ENCODE assay signal across 22 cellular contexts in the genomic region with DNA sequence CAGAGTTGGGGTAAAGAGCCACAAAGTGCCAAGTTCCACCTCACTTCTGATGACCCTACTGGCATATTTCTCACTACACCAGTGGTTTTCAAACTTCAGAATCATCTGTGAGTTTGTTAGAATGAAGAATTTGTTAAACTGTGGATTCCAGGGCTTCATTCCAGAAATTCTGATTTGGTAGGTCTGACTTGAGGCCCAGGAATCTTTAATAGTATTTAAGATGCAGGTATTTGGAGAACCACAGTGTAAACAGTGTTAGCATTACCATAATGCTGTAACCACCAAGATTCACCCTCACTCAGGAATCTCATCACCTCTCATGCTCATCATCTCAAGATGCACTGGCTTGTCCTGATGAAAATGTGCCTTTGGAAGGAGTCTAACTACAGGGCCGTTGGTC. TPM values are rescaled to one million over a fixed set of nuclear protein-coding genes. Genes with fewer than 3 reads are reported as not detected.
DNase-seq lines count a peak whose midpoint lies in the region; ATAC-seq and TF ChIP-seq lines count a peak whose summit lies in the region.
"Had no signal": no experiment of that assay in that cellular context is flagged by ENCODE, and none has a peak within 500 bp of the region (broad histone marks: within the 10 kb centered on the region; RNA-seq: fewer than 3 reads in every experiment).

No MANE protein-coding gene starts in this region.

- dilution Hi-C loops in IMR-90 (cut with HindIII; ENCODE audit: low sequenced_read_pairs, unreplicated experiment), result no loop called here

- H3K27me3 ChIP-seq in IMR-90 (ENCODE audit: control insufficient read depth, insufficient read depth, low read length), result no peaks in the 10 kb centered on the region
- no peaks in the 10 kb centered on the region for H3K27me3 ChIP-seq in mesendoderm (ENCODE audit: insufficient read depth, low read length, poor library complexity)
- no peaks in the 10 kb centered on the region for H3K27me3 ChIP-seq in uterus
- H3K27me3 ChIP-seq: MG63 had no signal

- H2BK15ac ChIP-seq in IMR-90 (ENCODE audit: low read depth, low read length) (no peak overlapping the region), mesendoderm (replicated peaks; ENCODE audit: low read depth) (no peak overlapping the region)

- H2BK120ac ChIP-seq in IMR-90 (ENCODE audit: low read depth, low read length) (no peak overlapping the region), mesendoderm (ENCODE audit: low read depth, low read length) (no peak overlapping the region)

- H4K20me1 ChIP-seq in IMR-90 (ENCODE audit: insufficient read depth, low read length), result no peaks in the 10 kb centered on the region

- H3K27ac ChIP-seq in IMR-90 (ENCODE audit: insufficient read depth, low read length) (no peak overlapping the region), mesendoderm (ENCODE audit: low read depth, low read length) (no peak overlapping the region), uterus (no peak overlapping the region)
- H3K27ac ChIP-seq: HL-60 had no signal

- POLR2A ChIA-PET in IMR-90 (lab: Charles Lee; ENCODE audit: unreplicated experiment), result no interaction called here

- no peak overlapping the region; the same call in 1 of the 2 replicates for H2AK5ac ChIP-seq in IMR-90 (ENCODE audit: low read depth, low read length)
- no peak overlapping the region for H2AK5ac ChIP-seq in mesendoderm (ENCODE audit: low read length)

- peak overlapping the region; percentile 27; the same call in 1 of the 2 replicates for H2BK20ac ChIP-seq in IMR-90 (ENCODE audit: low read depth, low read length)

- H3K79me2 ChIP-seq in mesendoderm (ENCODE audit: control insufficient read depth, insufficient read depth, low read length), result no peaks in the 10 kb centered on the region

- intact Hi-C loops in IMR-90 (cut with micrococcal nuclease) (no loop called here), uterus (cut with DNase I; ENCODE audit: low total_unique reads) (no loop called here)

- H3K4ac ChIP-seq in IMR-90 (ENCODE audit: low read depth, low read length), result no peak overlapping the region
- H3K4ac ChIP-seq in mesendoderm (ENCODE audit: low read depth, low read length), result no peak overlapping the region

- CTCF ChIA-PET in IMR-90 (lab: Yijun Ruan, JAX), result no interaction called here

- H2AFZ ChIP-seq in IMR-90 (replicated peaks; ENCODE audit: low read length, poor library complexity), result peak overlapping the region; percentile 33

- H3K4me3 ChIP-seq in AG10803 (ENCODE audit: low read length) (no peak overlapping the region), IMR-90 (ENCODE audit: insufficient read depth, low read depth, low read length) (no peak overlapping the region), astrocyte of the spinal cord (ENCODE audit: low read depth, low read length) (no peak overlapping the region), mesendoderm (ENCODE audit: low read length) (no peak overlapping the region), uterus (no peak overlapping the region)
- H3K4me3 ChIP-seq: GM12878, HAP-1, MG63 had no signal

- H3K56ac ChIP-seq in IMR-90 (ENCODE audit: extremely low read depth, insufficient read depth, low read length) (no peak overlapping the region), mesendoderm (ENCODE audit: low read length) (no peak overlapping the region)

- H4K8ac ChIP-seq in IMR-90 (ENCODE audit: low read depth in 2 of 2, low read length in 2 of 2), result 0 out of 4 replicates have a peak overlapping the region, but pooled peaks of 1 of the 2 experiments have one; percentile 19
- H4K8ac ChIP-seq in mesendoderm (ENCODE audit: low read depth, low read length), result no peak overlapping the region

- H4K5ac ChIP-seq in IMR-90 (ENCODE audit: low read depth, low read length), result no peak overlapping the region
- H4K5ac ChIP-seq in mesendoderm (ENCODE audit: low read length), result no peak overlapping the region

- H3K9ac ChIP-seq in IMR-90 (ENCODE audit: low read depth, low read length) (no peak overlapping the region), mesendoderm (ENCODE audit: low read length) (no peak overlapping the region)

- H3K18ac ChIP-seq in IMR-90 (ENCODE audit: low read depth, low read length) (peak overlapping the region; percentile 56; the same call in 1 of the 2 replicates), mesendoderm (ENCODE audit: low read length) (no peak overlapping the region)

- TF ChIP-seq CTCF in AG10803 (conservative IDR thresholded peaks at IDR 0.05; ENCODE audit: low read length) (no peak), IMR-90 (conservative IDR thresholded peaks at IDR 0.05; ENCODE audit: low read depth, low read length) (no peak), astrocyte of the spinal cord (IDR thresholded peaks at IDR 0.05; ENCODE audit: low read depth, low read length) (no peak), uterus (IDR thresholded peaks at IDR 0.05) (no peak)

- peaks cover 3% of the 10 kb centered on the region; the same call in 1 of the 2 replicates for H3K9me1 ChIP-seq in IMR-90 (ENCODE audit: insufficient read depth, low read length)

- peak; percentile 58 for DNase-seq in AG10803 (ENCODE audit: low read depth)
- peak; percentile 63 for DNase-seq in IMR-90
- DNase-seq in astrocyte of the spinal cord (ENCODE audit: low read depth, low spot score), result peak; percentile 60
- peak; percentile 63 for DNase-seq in mesendoderm
- no peak for DNase-seq in uterus
- no peak for DNase-seq in HT-29 (ENCODE audit: low spot score)
- DNase-seq in NCI-H446 treated with DMSO at 0.1 percent for 48 hours (lab: John Stamatoyannopoulos, UW), result no peak
- DNase-seq: COR-L47, DMS 273 treated with DMSO at 0.1 percent for 48 hours, DND-41, GDM1, Karpas-422, MG63, NCI-H1048, NCI-H1436, NCI-H1930, NCI-H345, NCI-H526 had no signal

- H3K4me2 ChIP-seq in IMR-90 (ENCODE audit: low read depth, low read length) (no peak overlapping the region), mesendoderm (ENCODE audit: low read length) (no peak overlapping the region)

- no TSS peak for BruUV-seq in IMR-90 (replicated peaks; lab: Mats Ljungman, UMichigan)

- H3K79me1 ChIP-seq in IMR-90 (ENCODE audit: low read depth in 1 of 2, low read length in 2 of 2) (no peaks in the 10 kb centered on the region), mesendoderm (ENCODE audit: low read length) (no peaks in the 10 kb centered on the region)

- in situ Hi-C loops in IMR-90 (cut with MboI; ENCODE audit: low sequenced_read_pairs), result no loop called here
- in situ Hi-C loops in astrocyte of the spinal cord (cut with HindIII; ENCODE audit: low sequenced_read_pairs), result no loop called here

- no peak overlapping the region for H3K14ac ChIP-seq in IMR-90 (replicated peaks; ENCODE audit: low read depth, low read length)

- H3K4me1 ChIP-seq in IMR-90 (ENCODE audit: control insufficient read depth, insufficient read depth, low read length) (peaks cover 4% of the 10 kb centered on the region; the same call in 1 of the 2 replicates), mesendoderm (ENCODE audit: control insufficient read depth, low read depth, low read length) (no peaks in the 10 kb centered on the region), uterus (no peaks in the 10 kb centered on the region)

- no peak overlapping the region for H2AK9ac ChIP-seq in IMR-90 (replicated peaks; ENCODE audit: low read depth, low read length, poor library complexity)

- WGBS in IMR-90 (ENCODE audit: extremely low coverage in 2 of 2, insufficient read length in 1 of 2), 2 experiments, result no CpG with 5 or more reads among the region's 1 CpG
- no CpG with 5 or more reads among the region's 1 CpG for WGBS in mesendoderm (ENCODE audit: extremely low coverage, insufficient coverage, low lambda C conversion rate)

- TF ChIP-seq POLR2A in IMR-90 (IDR thresholded peaks at IDR 0.05; ENCODE audit: low read depth, low read length), result no peak
- TF ChIP-seq POLR2A in uterus (IDR thresholded peaks at IDR 0.05), result no peak

- H3K23ac ChIP-seq in IMR-90 (ENCODE audit: low read depth, low read length), result no peak overlapping the region
- H3K23ac ChIP-seq in mesendoderm (ENCODE audit: low read length), result no peak overlapping the region

- H3K36me3 ChIP-seq in IMR-90 (ENCODE audit: control insufficient read depth, insufficient read depth, low read length), result no peaks in the 10 kb centered on the region
- no peaks in the 10 kb centered on the region for H3K36me3 ChIP-seq in mesendoderm (ENCODE audit: control insufficient read depth, insufficient read depth, low read length)
- no peaks in the 10 kb centered on the region for H3K36me3 ChIP-seq in uterus
- H3K36me3 ChIP-seq: HAP-1 had no signal

- TF ChIP-seq RAD21 in IMR-90 (IDR thresholded peaks at IDR 0.05; ENCODE audit: low read length), result no peak

- H2BK5ac ChIP-seq in IMR-90 (ENCODE audit: low read depth, low read length, poor library complexity, severe bottlenecking) (peak overlapping the region; percentile 46), mesendoderm (ENCODE audit: low read length) (no peak overlapping the region)

- ATAC-seq in IMR-90 (ENCODE audit: low read depth), result peak; percentile 87
- ATAC-seq in HG02970 (IDR thresholded peaks at IDR 0.05; ENCODE audit: low FRiP score, unreplicated experiment), result no peak
- ATAC-seq: GM12878 had no signal

- H4K91ac ChIP-seq in IMR-90 (ENCODE audit: insufficient read depth, low read depth, low read length), result no peak overlapping the region

- H3K9me3 ChIP-seq in IMR-90 (ENCODE audit: control insufficient read depth, insufficient read depth, low read length) (no peaks in the 10 kb centered on the region), uterus (no peaks in the 10 kb centered on the region)
- H3K9me3 ChIP-seq: HAP-1, MG63 had no signal

TF ChIP-seq in IMR-90, 13 proteins besides CTCF, POLR2A, EP300 and RAD21 (continues in another document):
- TF ChIP-seq RCOR1 (IDR thresholded peaks at IDR 0.05; ENCODE audit: insufficient replicate concordance, low read length), result no peak
- TF ChIP-seq FOS (IDR thresholded peaks at IDR 0.05; ENCODE audit: low read depth, low read length), result no peak
- TF ChIP-seq NFE2L2 (IDR thresholded peaks at IDR 0.05; ENCODE audit: low read depth, low read length), result no peak
- TF ChIP-seq CEBPB (IDR thresholded peaks at IDR 0.05; ENCODE audit: low read depth, low read length), result no peak
- no peak for TF ChIP-seq BHLHE40 (IDR thresholded peaks at IDR 0.05; ENCODE audit: low read depth, low read length)
- no peak for TF ChIP-seq SMC3 (IDR thresholded peaks at IDR 0.05; ENCODE audit: low read depth, low read length)

RNA-seq across cellular contexts. Expression of a gene that starts 6.0 kb away (rescaled TPM):
- total RNA-seq in IMR-90 (2012; rRNA removed) (0.72 and 0.83 TPM in 2 replicates), uterus (1 to 10 TPM in 3 of 4 donors, under 1 TPM in 1; 0.26 to 6.2 (median 4.3) TPM)
- polyA plus RNA-seq in IMR-90 (2012; rRNA removed), result 0.59 and 1.2 TPM in 2 replicates
- 0.21 and 0.22 TPM in 2 replicates for polyA plus RNA-seq in IMR-90 (2012; cell fraction: cytosol; rRNA removed)
- 1.5 and 6.2 TPM in 2 replicates for polyA plus RNA-seq in IMR-90 (2012; cell fraction: nucleus; rRNA removed; ENCODE audit: low replicate concordance)
- polyA plus RNA-seq in mesendoderm (2013, experiment 1 of 2), result 1.8 TPM
- polyA plus RNA-seq in mesendoderm (2013, experiment 2 of 2), result 1.5 TPM
- 1.7 and 1.9 TPM in 2 replicates for total RNA-seq in HT-29 (2014; rRNA removed; shearing (Covaris generic))

Comparison
In these comparisons a context has a peak if more than half of its experiments do, and no peak if none do; other contexts are left out.
1. DNase-seq: peak in AG10803 (single experiment), IMR-90 (single experiment), astrocyte of the spinal cord (single experiment) and mesendoderm (single experiment); none in uterus (0 of 2), HT-29 (single experiment) and NCI-H446 treated with DMSO at 0.1 percent for 48 hours (single experiment).